In genomic region chr6:113824411-113824810, GRCh38 we compare ENCODE assay signal across 19 cellular contexts. TPM values are rescaled to one million over a fixed set of nuclear protein-coding genes. Genes with fewer than 3 reads are reported as not detected.
A peak's percentile ranks its signal among the peaks of the same experiment; 100 is the strongest.
DNase-seq lines count a peak whose midpoint lies in the region; ATAC-seq and TF ChIP-seq lines count a peak whose summit lies in the region.
"Had no signal": no experiment of that assay in that cellular context is flagged by ENCODE, and none has a peak within 500 bp of the region (broad histone marks: within the 10 kb centered on the region; RNA-seq: fewer than 3 reads in every experiment).

No MANE protein-coding gene starts in this region.

- H3K36me3 Mint-ChIP-seq in activated CD4-positive, alpha-beta T cell treated with anti-CD3 and anti-CD28 coated beads, Interleukin-2, amount 10 ng/mL, durations not matched to agents 24 days and 14 days (ENCODE audit: low read depth): no peaks in the 10 kb centered on the region
- H3K36me3 Mint-ChIP-seq: CD14-positive monocyte had no signal

- H3K4me2 ChIP-seq in neuronal stem cell (ENCODE audit: insufficient read depth, low read length, poor library complexity, severe bottlenecking): no peak overlapping the region

- H3K27ac ChIP-seq in SJCRH30 (peak overlapping the region; percentile 82), neuronal stem cell (replicated peaks; ENCODE audit: low read length) (no peak overlapping the region), tibial artery (no peak overlapping the region)
- H3K27ac ChIP-seq: ascending aorta, testis, VCaP had no signal

- no peaks in the 10 kb centered on the region for H3K79me1 ChIP-seq in neuronal stem cell (ENCODE audit: low read depth, low read length)

- H3K4me3 ChIP-seq in SJCRH30 (peak overlapping the region; percentile 33), fibroblast of mammary gland (ENCODE audit: control insufficient read depth, low read depth, low read length) (no peak overlapping the region), neuronal stem cell (ENCODE audit: low read length in 2 of 2) (no peak overlapping the region), tibial artery (no peak overlapping the region)
- H3K4me3 ChIP-seq: ascending aorta, testis had no signal

- H3K36me3 ChIP-seq in SJCRH30 (no peaks in the 10 kb centered on the region), neuronal stem cell (replicated peaks in 1 of 2; ENCODE audit: control insufficient read depth in 2 of 2, insufficient read depth in 2 of 2, low read length in 2 of 2) (no peaks in the 10 kb centered on the region), tibial artery (no peaks in the 10 kb centered on the region)
- H3K36me3 ChIP-seq: ascending aorta had no signal

- H2BK15ac ChIP-seq in neuronal stem cell (ENCODE audit: low read length): no peak overlapping the region

- no peaks in the 10 kb centered on the region for H3K4me1 Mint-ChIP-seq in activated CD4-positive, alpha-beta T cell treated with anti-CD3 and anti-CD28 coated beads, Interleukin-2, amount 10 ng/mL, durations not matched to agents 24 days and 14 days

- no peak overlapping the region for H3K4me3 Mint-ChIP-seq in activated CD4-positive, alpha-beta T cell treated with anti-CD3 and anti-CD28 coated beads, Interleukin-2, amount 10 ng/mL, durations not matched to agents 24 days and 14 days
- H3K4me3 Mint-ChIP-seq: activated naive CD4-positive, alpha-beta T cell treated with anti-CD3 and anti-CD28 coated beads for 36 hours; CD14-positive monocyte; T-helper 1 cell treated with Interleukin-12 subunit alpha and Interleukin-12 subunit beta and Interleukin-4 antibody, amounts not matched to agents 30 μg/mL and 1 μg/mL, for 36 hours had no signal

- WGBS in neuronal stem cell (ENCODE audit: extremely low coverage in 2 of 2, insufficient read length in 2 of 2, insufficient replicate concordance in 1 of 2), 2 donors: no CpG with 5 or more reads among the region's 2 CpGs

- H3K23ac ChIP-seq in neuronal stem cell (ENCODE audit: low read depth, low read length, poor library complexity): no peak overlapping the region

- no peak overlapping the region for H3K18ac ChIP-seq in neuronal stem cell (ENCODE audit: low read length)

- H2BK5ac ChIP-seq in neuronal stem cell (ENCODE audit: low read length): no peak overlapping the region

- H3K4me1 ChIP-seq in SJCRH30 (peaks cover 39% of the 10 kb centered on the region), neuronal stem cell (ENCODE audit: control insufficient read depth in 2 of 2, insufficient read depth in 1 of 2, low read depth in 1 of 2, low read length in 2 of 2) (peaks cover 2 to 7% of the 10 kb centered on the region in 2 donors), tibial artery (peaks cover 0 to 10% (median 7%) of the 10 kb centered on the region in 4 donors)
- H3K4me1 ChIP-seq: ascending aorta had no signal

- no peak overlapping the region for H4K91ac ChIP-seq in neuronal stem cell (ENCODE audit: low read depth, low read length, poor library complexity)

- no peak overlapping the region for H3K4ac ChIP-seq in neuronal stem cell (ENCODE audit: low read length)

- no peak overlapping the region for H2BK12ac ChIP-seq in neuronal stem cell (ENCODE audit: low read length)

- no peak for ATAC-seq in HG02571 (IDR thresholded peaks at IDR 0.05; ENCODE audit: unreplicated experiment)

- H2BK120ac ChIP-seq in neuronal stem cell (ENCODE audit: low read depth, low read length): no peak overlapping the region

- peak; percentile 7 for DNase-seq in Ammon's horn (ENCODE audit: low spot score)
- DNase-seq in SJCRH30: peak; percentile 65 to 75
- peak; percentile 4 for DNase-seq in fibroblast of mammary gland (ENCODE audit: low read depth)
- DNase-seq in neuronal stem cell (ENCODE audit: low spot score): no peak
- DNase-seq in activated CD4-positive, alpha-beta T cell treated with anti-CD3 and anti-CD28 coated beads, Interleukin-2, amount 10 ng/mL, durations not matched to agents 24 days and 14 days: no peak
- no peak for DNase-seq in ureter (ENCODE audit: low spot score)
- DNase-seq in tibial artery: no peak
- DNase-seq: activated CD4-positive, alpha-beta T cell treated with anti-CD3 and anti-CD28 coated beads, Interleukin-2, amount 50 U/mL, for 48 hours; activated naive CD4-positive, alpha-beta T cell treated with anti-CD3 and anti-CD28 coated beads for 36 hours; glutamatergic neuron; NCI-H526 treated with DMSO at 0.1 percent for 48 hours; SHP77 treated with DMSO at 0.1 percent for 48 hours; stimulated activated CD8-positive, alpha-beta memory T cell treated with anti-CD3 and anti-CD28 coated beads, Interleukin-4, amount 100 ng/mL, for 48 hours; testis had no signal

- no peak overlapping the region for H4K8ac ChIP-seq in neuronal stem cell (ENCODE audit: low read depth, low read length)

- intact Hi-C loops in activated CD4-positive, alpha-beta T cell treated with anti-CD3 and anti-CD28 coated beads, Interleukin-2, amount 10 ng/mL, durations not matched to agents 24 days and 14 days (cut with micrococcal nuclease): no loop called here
- intact Hi-C loops in tibial artery (cut with DNase I; ENCODE audit: low total_unique reads): no loop called here

- H2AK5ac ChIP-seq in neuronal stem cell (ENCODE audit: low read depth, low read length): no peak overlapping the region

- no peak overlapping the region for H3K27ac Mint-ChIP-seq in activated CD4-positive, alpha-beta T cell treated with anti-CD3 and anti-CD28 coated beads, Interleukin-2, amount 10 ng/mL, durations not matched to agents 24 days and 14 days
- H3K27ac Mint-ChIP-seq: activated naive CD4-positive, alpha-beta T cell treated with anti-CD3 and anti-CD28 coated beads for 36 hours; CD14-positive monocyte; T-helper 1 cell treated with Interleukin-12 subunit alpha and Interleukin-12 subunit beta and Interleukin-4 antibody, amounts not matched to agents 30 μg/mL and 1 μg/mL, for 36 hours had no signal

- H3K9me3 ChIP-seq in SJCRH30 (replicated peaks) (no peaks in the 10 kb centered on the region), neuronal stem cell (replicated peaks in 1 of 2; ENCODE audit: control insufficient read depth in 2 of 2, insufficient read depth in 1 of 2, low read depth in 1 of 2, low read length in 2 of 2) (no peaks in the 10 kb centered on the region), tibial artery (no peaks in the 10 kb centered on the region)
- H3K9me3 ChIP-seq: ascending aorta, testis had no signal

- no peaks in the 10 kb centered on the region for H3K9me3 Mint-ChIP-seq in activated CD4-positive, alpha-beta T cell treated with anti-CD3 and anti-CD28 coated beads, Interleukin-2, amount 10 ng/mL, durations not matched to agents 24 days and 14 days
- H3K9me3 Mint-ChIP-seq: activated naive CD4-positive, alpha-beta T cell treated with anti-CD3 and anti-CD28 coated beads for 36 hours; T-helper 1 cell treated with Interleukin-12 subunit alpha and Interleukin-12 subunit beta and Interleukin-4 antibody, amounts not matched to agents 30 μg/mL and 1 μg/mL, for 36 hours had no signal

- TF ChIP-seq CTCF in fibroblast of mammary gland (conservative IDR thresholded peaks at IDR 0.05; ENCODE audit: control insufficient read depth, insufficient read depth, low read depth, low read length) (no peak), tibial artery (IDR thresholded peaks at IDR 0.05) (no peak)

- H3K27me3 ChIP-seq in SJCRH30 (no peaks in the 10 kb centered on the region), neuronal stem cell (ENCODE audit: control insufficient read depth in 3 of 3, insufficient read depth in 3 of 3, low read depth in 1 of 3, low read length in 3 of 3) (no peaks in the 10 kb centered on the region), tibial artery (no peaks in the 10 kb centered on the region)
- H3K27me3 ChIP-seq: ascending aorta, testis had no signal

- H3K14ac ChIP-seq in neuronal stem cell (ENCODE audit: low read length): no peak overlapping the region

- H3K9ac ChIP-seq in neuronal stem cell (ENCODE audit: low read depth, low read length, poor library complexity): no peak overlapping the region

- H3K27me3 Mint-ChIP-seq in activated CD4-positive, alpha-beta T cell treated with anti-CD3 and anti-CD28 coated beads, Interleukin-2, amount 10 ng/mL, durations not matched to agents 24 days and 14 days: peaks cover 7% of the 10 kb centered on the region

- peak overlapping the region; percentile 6 for H2AFZ ChIP-seq in neuronal stem cell (ENCODE audit: low read length)

RNA-seq across cellular contexts. Expression of gene MARCKS, which starts 32.7 kb away (rescaled TPM):
- 152 and 167 TPM in 2 replicates for total RNA-seq in SJCRH30 (2014; rRNA removed; shearing (Covaris generic))
- 125 TPM for polyA plus RNA-seq in neuronal stem cell (2013, experiment 1 of 2)
- polyA plus RNA-seq in neuronal stem cell (2013, experiment 2 of 2): 129 TPM
- total RNA-seq in activated CD4-positive, alpha-beta T cell treated with anti-CD3 and anti-CD28 coated beads, Interleukin-2, amount 10 ng/mL, durations not matched to agents 24 days and 14 days: 0.05 TPM in 1 of 2 replicates, not detected in the other
- 150 TPM for total RNA-seq in ureter

Comparison
In these comparisons a context has a peak if more than half of its experiments do, and no peak if none do; other contexts are left out.
1. DNase-seq: peak in Ammon's horn (single experiment), SJCRH30 (2 of 2) and fibroblast of mammary gland (single experiment); none in neuronal stem cell (single experiment), activated CD4-positive, alpha-beta T cell treated with anti-CD3 and anti-CD28 coated beads, Interleukin-2, amount 10 ng/mL, durations not matched to agents 24 days and 14 days (single experiment), ureter (single experiment) and tibial artery (0 of 2).
2. RNA of gene MARCKS, which starts 32.7 kb away (total RNA-seq): 152 to 167 TPM in SJCRH30 and 150 TPM in ureter (single experiment); 0.05 TPM in activated CD4-positive, alpha-beta T cell treated with anti-CD3 and anti-CD28 coated beads, Interleukin-2, amount 10 ng/mL, durations not matched to agents 24 days and 14 days; every median in the first group is over 100 times any median in the second.